23 cellular contexts compared by ENCODE assay signal in genomic region chr20:44171775-44172571, GRCh38. TPM values are rescaled to one million over a fixed set of nuclear protein-coding genes. Genes with fewer than 3 reads are reported as not detected.
DNase-seq lines count a peak whose midpoint lies in the region; FAIRE-seq and TF ChIP-seq lines count a peak whose summit lies in the region.
"Had no signal": no experiment of that assay in that cellular context is flagged by ENCODE, and none has a peak within 500 bp of the region (broad histone marks: within the 10 kb centered on the region; RNA-seq: fewer than 3 reads in every experiment).

No MANE protein-coding gene starts in this region.

- no peak for DNase-seq in left ventricle myocardium inferior
- no peak for DNase-seq in right atrium auricular region (ENCODE audit: low spot score)
- no peak for DNase-seq in H1 (ENCODE audit: low read depth in 1 of 2, low spot score in 2 of 2)
- DNase-seq in sigmoid colon, result peak; percentile 27
- no peak for DNase-seq in GM20000 (ENCODE audit: low spot score)
- no peak for DNase-seq in SKM-1 (lab: John Stamatoyannopoulos, UW; ENCODE audit: unreplicated experiment)
- DNase-seq in tibial nerve (ENCODE audit: low spot score in 2 of 2), result no peak
- no peak for DNase-seq in MG63
- DNase-seq: BE2C; Caco-2; DMS79 treated with DMSO at 0.1 percent for 48 hours; effector CD8-positive, alpha-beta T cell; HFFc6; kidney; naive B cell; NCI-H1930; NCI-H226; NCI-H774; right cardiac atrium; SHP77 treated with DMSO at 0.1 percent for 48 hours; WERI-Rb-1 had no signal

- CTCF ChIA-PET in H1 (lab: Charles Lee; ENCODE audit: partially characterized antibody), result interaction anchor here (0.7 to 4.2 kb wide), 10 partner anchors 11 to 100 kb away, joined by 3 to 21 read pairs (median 3); no protein-coding TSS in a partner anchor

- no peak overlapping the region for H4K5ac ChIP-seq in H1 (ENCODE audit: insufficient read length, low read depth, low read length)

- no peak overlapping the region for H3K23ac ChIP-seq in H1 (ENCODE audit: insufficient read length)

- no peak for FAIRE-seq in H1 (lab: Jason Lieb, UNC)
- FAIRE-seq: GM12878, kidney had no signal

- peak overlapping the region; percentile 23 for H3K56ac ChIP-seq in H1 (replicated peaks; ENCODE audit: insufficient read length, low read depth, low read length)

- H2BK15ac ChIP-seq in H1 (ENCODE audit: low read length), result no peak overlapping the region

- H4K91ac ChIP-seq in H1 (replicated peaks; ENCODE audit: insufficient read length, low read length), result no peak overlapping the region

- TF ChIP-seq CTCF in left ventricle myocardium inferior (IDR thresholded peaks at IDR 0.05; ENCODE audit: borderline replicate concordance) (no peak), right atrium auricular region (IDR thresholded peaks at IDR 0.05) (no peak), H1 (IDR thresholded peaks at IDR 0.05; ENCODE audit: control extremely low read depth in 1 of 3, insufficient read depth in 1 of 3, low read depth in 1 of 3, low read length in 3 of 3) (no peak), sigmoid colon (IDR thresholded peaks at IDR 0.05) (no peak), GM20000 (IDR thresholded peaks at IDR 0.05; ENCODE audit: extremely low read depth, missing control alignments) (no peak), tibial nerve (IDR thresholded peaks at IDR 0.05) (no peak)

- no peaks in the 10 kb centered on the region for H3K9me3 ChIP-seq in left ventricle myocardium inferior (replicated peaks)
- no peaks in the 10 kb centered on the region for H3K9me3 ChIP-seq in right atrium auricular region
- H3K9me3 ChIP-seq in H1 (ENCODE audit: insufficient read depth in 2 of 2, low read depth in 1 of 2, low read length in 1 of 2), result no peaks in the 10 kb centered on the region
- H3K9me3 ChIP-seq in sigmoid colon, result no peaks in the 10 kb centered on the region
- H3K9me3 ChIP-seq in tibial nerve, result no peaks in the 10 kb centered on the region
- H3K9me3 ChIP-seq in MG63, result no peaks in the 10 kb centered on the region
- H3K9me3 ChIP-seq: BE2C, Caco-2 had no signal

- no peaks in the 10 kb centered on the region for H3K79me1 ChIP-seq in H1 (ENCODE audit: low read depth, low read length)

- intact Hi-C loops in left ventricle myocardium inferior (cut with micrococcal nuclease) (no loop called here), sigmoid colon (cut with DNase I) (no loop called here)

- 78% methylated on average over 6 of the region's 6 CpGs; no CpG with 5 or more reads in 1 of the 2 experiments for WGBS in H1 (ENCODE audit: extremely low coverage in 1 of 2, insufficient coverage in 1 of 2, insufficient read length in 1 of 2, insufficient replicate concordance in 2 of 2, low coverage in 1 of 2, low lambda C conversion rate in 2 of 2, missing lambda C conversion rate in 1 of 2), 2 experiments
- 67 to 75% methylated on average over 6 of the region's 6 CpGs for WGBS in sigmoid colon, 2 donors
- 62 to 63% methylated on average over 6 of the region's 6 CpGs for whole genome bisulfite sequencing in tibial nerve, 2 donors

- H3K27ac ChIP-seq in left ventricle myocardium inferior (replicated peaks) (peak overlapping the region; percentile 52), right atrium auricular region (peak overlapping the region in 1 of 2 donors; percentile 53), H1 (ENCODE audit: low read depth, low read length) (no peak overlapping the region), sigmoid colon (peak overlapping the region; percentile 91 to 99 (median 95)), tibial nerve (no peak overlapping the region)
- H3K27ac ChIP-seq: WERI-Rb-1 had no signal

- H2BK20ac ChIP-seq in H1 (ENCODE audit: low read length), result no peak overlapping the region

- no peaks in the 10 kb centered on the region for H3K79me2 ChIP-seq in H1 (ENCODE audit: control insufficient read depth in 1 of 2, insufficient read depth in 2 of 2, low read length in 2 of 2)

- H2BK120ac ChIP-seq in H1 (replicated peaks; ENCODE audit: low read depth, low read length), result no peak overlapping the region

- H3K36me3 ChIP-seq in left ventricle myocardium inferior, result peaks cover 5% of the 10 kb centered on the region
- peaks cover 33% of the 10 kb centered on the region for H3K36me3 ChIP-seq in right atrium auricular region
- H3K36me3 ChIP-seq in H1 (ENCODE audit: control insufficient read depth in 2 of 4, insufficient read depth in 4 of 4, low read length in 3 of 4), result no peaks in the 10 kb centered on the region
- H3K36me3 ChIP-seq in sigmoid colon, result no peaks in the 10 kb centered on the region
- no peaks in the 10 kb centered on the region for H3K36me3 ChIP-seq in tibial nerve
- peaks cover 4% of the 10 kb centered on the region; the same call in 1 of the 2 replicates for H3K36me3 ChIP-seq in MG63
- H3K36me3 ChIP-seq: BE2C, WERI-Rb-1 had no signal

- H3K23me2 ChIP-seq in H1 (ENCODE audit: low read depth, low read length), result no peaks in the 10 kb centered on the region; the same call in 1 of the 2 replicates

- H2BK12ac ChIP-seq in H1 (ENCODE audit: low read depth, low read length), result no peak overlapping the region

- H3K4ac ChIP-seq in H1 (replicated peaks; ENCODE audit: insufficient read length, low read depth, low read length), result no peak overlapping the region

- H4K8ac ChIP-seq in H1 (ENCODE audit: extremely low read depth, insufficient read depth, low read length), result no peak overlapping the region

- no peak overlapping the region for H3K9ac ChIP-seq in H1 (replicated peaks in 1 of 4; ENCODE audit: extremely low read depth in 1 of 4, low read depth in 3 of 4, low read length in 3 of 4)

- no peaks in the 10 kb centered on the region for H4K20me1 ChIP-seq in H1 (replicated peaks in 1 of 2; ENCODE audit: control insufficient read depth in 1 of 2, insufficient read depth in 2 of 2, low read length in 2 of 2)

- H2AFZ ChIP-seq in H1 (ENCODE audit: low read length), result no peak overlapping the region

- no peak overlapping the region for H3K14ac ChIP-seq in H1 (ENCODE audit: insufficient read length)

- H3K18ac ChIP-seq in H1 (ENCODE audit: extremely low read depth, low read length), result no peak overlapping the region

- no peak overlapping the region for H2BK5ac ChIP-seq in H1 (ENCODE audit: low read depth, low read length)

- no peak for TF ChIP-seq POLR2A in H1 (IDR thresholded peaks at IDR 0.05; ENCODE audit: control extremely low read depth in 1 of 2, low read depth in 2 of 2, low read length in 2 of 2)
- no peak for TF ChIP-seq POLR2A in sigmoid colon (IDR thresholded peaks at IDR 0.05)
- no peak for TF ChIP-seq POLR2A in tibial nerve (IDR thresholded peaks at IDR 0.05)

- TF ChIP-seq RAD21 in H1 (IDR thresholded peaks at IDR 0.05 in 1 of 2, conservative IDR thresholded peaks at IDR 0.05 in 1 of 2; ENCODE audit: low read depth in 2 of 2, low read length in 2 of 2), result no peak

- H3K4me1 ChIP-seq in left ventricle myocardium inferior (peaks cover 100% of the 10 kb centered on the region), right atrium auricular region (peaks cover 0 to 59% of the 10 kb centered on the region in 2 donors), H1 (replicated peaks in 1 of 4; ENCODE audit: control insufficient read depth in 3 of 4, insufficient read depth in 4 of 4, low read length in 3 of 4) (no peaks in the 10 kb centered on the region), sigmoid colon (peaks cover 0 to 88% (median 86%) of the 10 kb centered on the region in 4 donors), tibial nerve (no peaks in the 10 kb centered on the region)
- H3K4me1 ChIP-seq: BE2C had no signal

- no peak overlapping the region for H3K4me2 ChIP-seq in H1 (ENCODE audit: insufficient read depth in 1 of 2, low read depth in 2 of 2, low read length in 2 of 2)

- no peak overlapping the region for H2AK5ac ChIP-seq in H1 (ENCODE audit: low read depth, low read length)

- no peaks in the 10 kb centered on the region for H3K27me3 ChIP-seq in left ventricle myocardium inferior (ENCODE audit: low read depth)
- no peaks in the 10 kb centered on the region for H3K27me3 ChIP-seq in right atrium auricular region
- no peaks in the 10 kb centered on the region for H3K27me3 ChIP-seq in H1 (replicated peaks in 1 of 4; ENCODE audit: control insufficient read depth in 3 of 4, extremely low read depth in 1 of 4, insufficient read depth in 3 of 4, low read length in 3 of 4)
- H3K27me3 ChIP-seq in sigmoid colon, result no peaks in the 10 kb centered on the region
- H3K27me3 ChIP-seq in tibial nerve, result peaks cover 0 to 4% of the 10 kb centered on the region in 2 donors
- no peaks in the 10 kb centered on the region for H3K27me3 ChIP-seq in MG63

- H3K4me3 ChIP-seq in left ventricle myocardium inferior (no peak overlapping the region), right atrium auricular region (no peak overlapping the region), H1 (ENCODE audit: extremely low read depth in 1 of 4, insufficient read depth in 2 of 4, low read depth in 3 of 4, low read length in 4 of 4) (no peak overlapping the region), sigmoid colon (no peak overlapping the region), tibial nerve (no peak overlapping the region), MG63 (no peak overlapping the region)
- H3K4me3 ChIP-seq: GM12878 had no signal

- POLR2A ChIA-PET in H1 (lab: Charles Lee; ENCODE audit: partially characterized antibody), result interaction anchor here (1.1 kb wide), 1 partner anchor 15 kb away, joined by 3 read pairs; the partner anchor contains the start of gene JPH2

- no peak for TF ChIP-seq EP300 in H1 (IDR thresholded peaks at IDR 0.05; ENCODE audit: borderline replicate concordance in 1 of 2, low read depth in 2 of 2, low read length in 2 of 2)
- TF ChIP-seq EP300 in sigmoid colon (IDR thresholded peaks at IDR 0.05), result no peak
- TF ChIP-seq EP300 in tibial nerve (IDR thresholded peaks at IDR 0.05), result no peak

RNA-seq across cellular contexts. Expression of gene JPH2, which starts 15.0 kb away (rescaled TPM):
- total RNA-seq in left ventricle myocardium inferior (151 TPM), right atrium auricular region (100 to 1,000 TPM; 131 to 168 TPM), sigmoid colon (100 to 1,000 TPM in 3 of 4 donors, 10 to 100 TPM in 1; 52.0 to 166 (median 122) TPM), tibial nerve (1 to 10 TPM; 3.1 to 6.3 (median 5.3) TPM)
- total RNA-seq in H1 (2021; fragmentation: NEBNext Ultra II Directional; extraction: Animal tissue kit (Norgen Biotek cat#: 25700)), result 1.3 and 1.5 TPM in 2 replicates
- polyA plus RNA-seq in H1 (2011; rRNA removed) (0.59 and 0.83 TPM in 2 replicates), sigmoid colon (1 to 10 TPM in 1 of 3 donors, under 1 TPM in 2; 0.23 to 5.3 (median 0.60) TPM)
- 0.85 TPM for polyA plus RNA-seq in H1 (2011; cell fraction: cytosol; rRNA removed)
- 1.3 TPM for polyA plus RNA-seq in H1 (2011; cell fraction: nucleus; rRNA removed)
- 0.54 to 1.0 TPM (median 0.76 TPM) in 4 replicates for polyA plus RNA-seq in H1 (2012, experiment 1 of 2)
- polyA plus RNA-seq in H1 (2012, experiment 2 of 2), result 0.39 TPM
- polyA plus RNA-seq in H1 (2013, experiment 1 of 2), result 0.43 TPM
- polyA plus RNA-seq in H1 (2013, experiment 2 of 2), result 0.39 TPM
- polyA minus RNA-seq in H1 (2011; rRNA and poly(A)+ RNA removed), result 0.83 and 0.91 TPM in 2 replicates
- polyA minus RNA-seq in H1 (2011; cell fraction: cytosol; rRNA and poly(A)+ RNA removed), result 1.0 TPM
- 1.6 TPM for polyA minus RNA-seq in H1 (2011; cell fraction: nucleus; rRNA and poly(A)+ RNA removed)
- 6.5 and 9.9 TPM in 2 replicates for total RNA-seq in MG63 (2014; rRNA removed; shearing (Covaris generic); ENCODE audit: low replicate concordance)
- total RNA-seq: GM12878; T-helper 1 cell treated with Interleukin-12 subunit alpha and Interleukin-12 subunit beta and Interleukin-4 antibody, amounts not matched to agents 30 ng/mL and 1 ng/mL, for 36 hours had no signal

RNA-seq across cellular contexts. Expression of gene OSER1, which starts 38.6 kb away (rescaled TPM):
- total RNA-seq in left ventricle myocardium inferior (34.0 TPM), right atrium auricular region (10 to 100 TPM; 30.8 to 31.1 TPM), sigmoid colon (10 to 100 TPM; 47.4 to 90.5 (median 61.5) TPM), tibial nerve (10 to 100 TPM; 31.2 to 47.9 (median 35.3) TPM)
- 31.6 and 31.8 TPM in 2 replicates for total RNA-seq in H1 (2021; fragmentation: NEBNext Ultra II Directional; extraction: Animal tissue kit (Norgen Biotek cat#: 25700))
- polyA plus RNA-seq in H1 (2011; rRNA removed) (13.9 and 24.5 TPM in 2 replicates), sigmoid colon (10 to 100 TPM; 28.5 to 39.8 (median 37.2) TPM)
- polyA plus RNA-seq in H1 (2011; cell fraction: cytosol; rRNA removed), result 24.7 TPM
- polyA plus RNA-seq in H1 (2011; cell fraction: nucleus; rRNA removed), result 18.7 TPM
- polyA plus RNA-seq in H1 (2012, experiment 1 of 2), result 25.9 to 30.5 TPM (median 28.5 TPM) in 4 replicates
- 12.5 TPM for polyA plus RNA-seq in H1 (2012, experiment 2 of 2)
- 19.9 TPM for polyA plus RNA-seq in H1 (2013, experiment 1 of 2)
- polyA plus RNA-seq in H1 (2013, experiment 2 of 2), result 18.5 TPM
- polyA minus RNA-seq in H1 (2011; rRNA and poly(A)+ RNA removed), result 45.8 and 49.1 TPM in 2 replicates
- 18.6 TPM for polyA minus RNA-seq in H1 (2011; cell fraction: cytosol; rRNA and poly(A)+ RNA removed)
- polyA minus RNA-seq in H1 (2011; cell fraction: nucleus; rRNA and poly(A)+ RNA removed), result 16.0 TPM
- 67.5 and 81.1 TPM in 2 replicates for total RNA-seq in MG63 (2014; rRNA removed; shearing (Covaris generic); ENCODE audit: low replicate concordance)

Comparison
In these comparisons a context has a peak if more than half of its experiments do, and no peak if none do; other contexts are left out.
1. H3K27ac ChIP-seq: peak in left ventricle myocardium inferior (single experiment) and sigmoid colon (4 of 4); none in H1 (single experiment) and tibial nerve (0 of 4).